ENCODE assay signal across 24 cellular contexts in the genomic region with DNA sequence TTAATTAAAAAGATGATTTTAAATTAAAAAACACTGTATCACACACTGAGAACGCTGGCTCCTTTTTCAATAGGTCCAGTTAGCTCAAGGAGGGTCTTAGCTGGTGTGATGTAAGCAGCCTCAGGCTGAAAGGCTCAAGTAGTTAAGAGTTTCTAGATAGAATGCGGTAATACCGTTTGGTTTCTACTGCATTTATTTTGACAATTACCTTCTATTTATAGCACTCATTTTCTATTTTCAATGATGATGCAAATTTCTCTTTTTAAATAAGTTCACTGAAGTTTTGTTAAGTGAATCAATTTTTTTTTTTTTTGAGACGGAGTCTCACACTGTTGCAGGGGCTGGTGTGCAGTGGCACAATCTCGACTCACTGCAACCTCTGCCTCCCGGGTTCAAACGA.
DNase-seq lines count a peak whose midpoint lies in the region; ATAC-seq and TF ChIP-seq lines count a peak whose summit lies in the region.
"Had no signal": no experiment of that assay in that cellular context is flagged by ENCODE, and none has a peak within 500 bp of the region (broad histone marks: within the 10 kb centered on the region; RNA-seq: fewer than 3 reads in every experiment).

No MANE protein-coding gene starts in this region.

- no peak for DNase-seq in activated naive CD8-positive, alpha-beta T cell treated with anti-CD3 and anti-CD28 coated beads for 36 hours
- DNase-seq in activated naive CD8-positive, alpha-beta T cell treated with anti-CD3 and anti-CD28 coated beads, Interleukin-2, amount 50 U/mL, for 24 hours, result no peak
- no peak for DNase-seq in nephron progenitor cell
- DNase-seq in activated T-cell treated with anti-CD3 and anti-CD28 coated beads, Interleukin-2, amount 50 U/mL, for 72 hours, result no peak
- DNase-seq: activated CD4-positive, alpha-beta T cell treated with anti-CD3 and anti-CD28 coated beads for 4 hours; activated effector memory CD4-positive, alpha-beta T cell treated with Interleukin-2 at 50 U/mL for 16 hours; Calu3; EL; esophagus squamous epithelium; MG63; NCI-H1436; NCI-H2227 treated with DMSO at 0.1 percent for 48 hours; NCI-H82; PC-9; SHP77 treated with DMSO at 0.1 percent for 48 hours; spleen; T-cell; upper lobe of right lung had no signal

- peaks cover 56% of the 10 kb centered on the region for H3K4me1 Mint-ChIP-seq in activated naive CD8-positive, alpha-beta T cell treated with anti-CD3 and anti-CD28 coated beads for 36 hours
- peaks cover 55% of the 10 kb centered on the region for H3K4me1 Mint-ChIP-seq in activated naive CD8-positive, alpha-beta T cell treated with anti-CD3 and anti-CD28 coated beads, Interleukin-2, amount 50 U/mL, for 24 hours
- peaks cover 42% of the 10 kb centered on the region for H3K4me1 Mint-ChIP-seq in nephron progenitor cell
- H3K4me1 Mint-ChIP-seq in activated T-cell treated with anti-CD3 and anti-CD28 coated beads, Interleukin-2, amount 50 U/mL, for 72 hours (ENCODE audit: low read depth), result peaks cover 67% of the 10 kb centered on the region

- H3K9me3 Mint-ChIP-seq in activated naive CD8-positive, alpha-beta T cell treated with anti-CD3 and anti-CD28 coated beads for 36 hours, result no peaks in the 10 kb centered on the region
- H3K9me3 Mint-ChIP-seq in activated naive CD8-positive, alpha-beta T cell treated with anti-CD3 and anti-CD28 coated beads, Interleukin-2, amount 50 U/mL, for 24 hours, result no peaks in the 10 kb centered on the region
- H3K9me3 Mint-ChIP-seq in nephron progenitor cell, result no peaks in the 10 kb centered on the region
- H3K9me3 Mint-ChIP-seq in activated T-cell treated with anti-CD3 and anti-CD28 coated beads, Interleukin-2, amount 50 U/mL, for 72 hours, result no peaks in the 10 kb centered on the region
- H3K9me3 Mint-ChIP-seq: brain, T-cell had no signal

- H3K27ac Mint-ChIP-seq in activated naive CD8-positive, alpha-beta T cell treated with anti-CD3 and anti-CD28 coated beads for 36 hours, result peak overlapping the region; percentile 11
- no peak overlapping the region for H3K27ac Mint-ChIP-seq in activated naive CD8-positive, alpha-beta T cell treated with anti-CD3 and anti-CD28 coated beads, Interleukin-2, amount 50 U/mL, for 24 hours
- H3K27ac Mint-ChIP-seq in nephron progenitor cell, result no peak overlapping the region
- no peak overlapping the region for H3K27ac Mint-ChIP-seq in activated T-cell treated with anti-CD3 and anti-CD28 coated beads, Interleukin-2, amount 50 U/mL, for 72 hours
- H3K27ac Mint-ChIP-seq: B cell had no signal

- H3K36me3 Mint-ChIP-seq in activated naive CD8-positive, alpha-beta T cell treated with anti-CD3 and anti-CD28 coated beads for 36 hours, result peaks cover 55% of the 10 kb centered on the region
- H3K36me3 Mint-ChIP-seq in activated naive CD8-positive, alpha-beta T cell treated with anti-CD3 and anti-CD28 coated beads, Interleukin-2, amount 50 U/mL, for 24 hours (ENCODE audit: low read depth), result peaks cover 41% of the 10 kb centered on the region
- peaks cover 17% of the 10 kb centered on the region for H3K36me3 Mint-ChIP-seq in nephron progenitor cell (ENCODE audit: low read depth)
- peaks cover 10 to 27% of the 10 kb centered on the region in 2 donors for H3K36me3 Mint-ChIP-seq in activated T-cell treated with anti-CD3 and anti-CD28 coated beads, Interleukin-2, amount 50 U/mL, for 72 hours (ENCODE audit: insufficient read depth in 2 of 2)

- no peak overlapping the region for H3K4me3 Mint-ChIP-seq in activated naive CD8-positive, alpha-beta T cell treated with anti-CD3 and anti-CD28 coated beads for 36 hours
- no peak overlapping the region for H3K4me3 Mint-ChIP-seq in activated naive CD8-positive, alpha-beta T cell treated with anti-CD3 and anti-CD28 coated beads, Interleukin-2, amount 50 U/mL, for 24 hours
- no peak overlapping the region for H3K4me3 Mint-ChIP-seq in nephron progenitor cell
- no peak overlapping the region for H3K4me3 Mint-ChIP-seq in activated T-cell treated with anti-CD3 and anti-CD28 coated beads, Interleukin-2, amount 50 U/mL, for 72 hours
- H3K4me3 Mint-ChIP-seq: B cell, brain, T-cell had no signal

- no peaks in the 10 kb centered on the region for H3K27me3 Mint-ChIP-seq in activated naive CD8-positive, alpha-beta T cell treated with anti-CD3 and anti-CD28 coated beads for 36 hours
- no peaks in the 10 kb centered on the region for H3K27me3 Mint-ChIP-seq in activated naive CD8-positive, alpha-beta T cell treated with anti-CD3 and anti-CD28 coated beads, Interleukin-2, amount 50 U/mL, for 24 hours
- peaks cover 6% of the 10 kb centered on the region for H3K27me3 Mint-ChIP-seq in nephron progenitor cell (ENCODE audit: low read depth, poor library complexity)
- H3K27me3 Mint-ChIP-seq in activated T-cell treated with anti-CD3 and anti-CD28 coated beads, Interleukin-2, amount 50 U/mL, for 72 hours (ENCODE audit: low read depth), result no peaks in the 10 kb centered on the region
- H3K27me3 Mint-ChIP-seq: B cell, brain, T-cell had no signal

- TF ChIP-seq CTCF in nephron progenitor cell (IDR thresholded peaks at IDR 0.05), result no peak

- no peak for ATAC-seq in activated naive CD8-positive, alpha-beta T cell treated with anti-CD3 and anti-CD28 coated beads, Interleukin-2, amount 50 U/mL, for 24 hours
- peak; percentile 30 for ATAC-seq in GM21529 (IDR thresholded peaks at IDR 0.05; ENCODE audit: unreplicated experiment)
- peak; percentile 43 for ATAC-seq in HG03439 (IDR thresholded peaks at IDR 0.05; ENCODE audit: unreplicated experiment)
- no peak for ATAC-seq in HG03159 (IDR thresholded peaks at IDR 0.05; ENCODE audit: unreplicated experiment)
- no peak for ATAC-seq in activated T-cell treated with anti-CD3 and anti-CD28 coated beads, Interleukin-2, amount 50 U/mL, for 72 hours (replicated peaks in 1 of 2)
- ATAC-seq in HG02870 (IDR thresholded peaks at IDR 0.05; ENCODE audit: unreplicated experiment), result no peak
- ATAC-seq: T-cell, upper lobe of right lung had no signal

Comparison
In these comparisons a context has a peak if more than half of its experiments do, and no peak if none do; other contexts are left out.
1. ATAC-seq: peak in GM21529 (single experiment) and HG03439 (single experiment); none in activated naive CD8-positive, alpha-beta T cell treated with anti-CD3 and anti-CD28 coated beads, Interleukin-2, amount 50 U/mL, for 24 hours (single experiment), HG03159 (single experiment), activated T-cell treated with anti-CD3 and anti-CD28 coated beads, Interleukin-2, amount 50 U/mL, for 72 hours (0 of 2) and HG02870 (single experiment).